21 cellular contexts compared by ENCODE assay signal in the genomic region with DNA sequence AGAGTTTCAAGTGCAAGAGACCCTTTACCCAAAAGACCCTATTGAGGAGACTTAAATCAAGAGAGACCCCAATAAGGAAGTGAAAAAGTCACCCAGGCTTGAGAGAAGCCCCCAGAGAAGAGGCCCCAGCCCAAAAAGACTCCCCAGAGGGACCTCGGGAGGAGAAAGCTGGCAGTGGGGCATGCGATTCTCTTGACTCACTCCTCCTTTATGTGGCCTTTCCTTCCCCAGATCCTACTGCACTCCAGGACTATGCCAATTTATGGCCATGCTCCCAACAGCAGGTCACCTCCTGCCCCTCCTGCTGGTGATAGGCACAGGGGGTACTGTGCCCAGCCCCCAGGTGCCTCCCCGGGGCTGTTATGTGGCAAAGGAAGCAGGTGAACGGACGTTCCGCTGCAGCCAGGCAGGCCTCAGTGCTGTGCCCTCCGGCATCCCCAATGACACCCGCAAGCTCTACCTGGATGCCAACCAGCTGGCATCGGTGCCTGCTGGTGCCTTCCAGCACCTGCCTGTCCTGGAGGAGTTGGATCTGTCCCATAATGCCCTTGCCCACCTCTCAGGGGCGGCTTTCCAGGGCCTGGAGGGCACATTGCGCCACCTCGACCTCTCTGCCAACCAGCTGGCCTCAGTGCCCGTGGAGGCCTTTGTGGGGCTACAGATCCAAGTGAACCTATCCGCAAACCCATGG. TPM values are rescaled to one million over a fixed set of nuclear protein-coding genes. Genes with fewer than 3 reads are reported as not detected.
"Had no signal": no experiment of that assay in that cellular context is flagged by ENCODE, and none has a peak within 500 bp of the region (broad histone marks: within the 10 kb centered on the region; RNA-seq: fewer than 3 reads in every experiment).

No MANE protein-coding gene starts in this region.

- H3K9me3 ChIP-seq: ascending aorta, esophagus squamous epithelium, tibial artery, uterus had no signal

- H3K4me1 ChIP-seq: ascending aorta, uterus had no signal

- H3K9me3 Mint-ChIP-seq: activated naive CD4-positive, alpha-beta T cell treated with anti-CD3 and anti-CD28 coated beads, Interleukin-2, amount 50 U/mL, for 24 hours; mesothelial cell of epicardium; natural killer cell treated with Interleukin-12 subunit alpha and Interleukin-12 subunit beta and Interleukin-15 and Interleukin-18, amount 100 ng/mL, for 72 hours; T-helper 2 cell treated with Interferon-gamma antibody and Interleukin-4, amounts not matched to agents 5 μg/mL and 100 μg/mL, for 36 hours had no signal

- H3K27ac Mint-ChIP-seq: activated naive CD4-positive, alpha-beta T cell treated with anti-CD3 and anti-CD28 coated beads, Interleukin-2, amount 50 U/mL, for 24 hours; dendritic cell treated with granulocyte-macrophage colony-stimulating factor and Interleukin-4, amounts not matched to agents 40 ng/mL and 50 ng/mL, for 4 days; mesothelial cell of epicardium; natural killer cell treated with Interleukin-12 subunit alpha and Interleukin-12 subunit beta and Interleukin-15 and Interleukin-18, amount 100 ng/mL, for 72 hours; T-helper 2 cell treated with Interferon-gamma antibody and Interleukin-4, amounts not matched to agents 5 μg/mL and 100 μg/mL, for 36 hours had no signal

- H3K27me3 ChIP-seq: ascending aorta, uterus had no signal

- H3K27ac ChIP-seq: ascending aorta, esophagus squamous epithelium, tibial artery, uterus had no signal

- H3K4me3 Mint-ChIP-seq: activated naive CD4-positive, alpha-beta T cell treated with anti-CD3 and anti-CD28 coated beads, Interleukin-2, amount 50 U/mL, for 24 hours; dendritic cell treated with granulocyte-macrophage colony-stimulating factor and Interleukin-4, amounts not matched to agents 40 ng/mL and 50 ng/mL, for 4 days; mesothelial cell of epicardium; natural killer cell treated with Interleukin-12 subunit alpha and Interleukin-12 subunit beta and Interleukin-15 and Interleukin-18, amount 100 ng/mL, for 72 hours; T-helper 2 cell treated with Interferon-gamma antibody and Interleukin-4, amounts not matched to agents 5 μg/mL and 100 μg/mL, for 36 hours had no signal

- H3K36me3 ChIP-seq: ascending aorta, esophagus squamous epithelium, tibial artery, uterus had no signal

- H3K27me3 Mint-ChIP-seq: activated naive CD4-positive, alpha-beta T cell treated with anti-CD3 and anti-CD28 coated beads, Interleukin-2, amount 50 U/mL, for 24 hours had no signal

- H3K4me3 ChIP-seq: ascending aorta, esophagus squamous epithelium, tibial artery, uterus had no signal

- DNase-seq: activated CD4-positive, alpha-beta T cell treated with anti-CD3 and anti-CD28 coated beads, Interleukin-2, amount 50 U/mL, for 4 hours; activated gamma-delta T cell; effector CD8-positive, alpha-beta T cell; esophagus squamous epithelium; nucleus accumbens; retina; stimulated activated CD4-positive, alpha-beta T cell treated with anti-CD3 and anti-CD28 coated beads, Interleukin-2, amount 100 ng/mL, for 24 hours; stimulated activated naive CD8-positive, alpha-beta T cell treated with anti-CD3 and anti-CD28 coated beads, Interleukin-15, Interleukin-2, amounts not matched to agents 100 U/mL and 50 U/mL, for 24 hours; tibial artery; uterus had no signal

- H3K36me3 Mint-ChIP-seq: activated naive CD4-positive, alpha-beta T cell treated with anti-CD3 and anti-CD28 coated beads, Interleukin-2, amount 50 U/mL, for 24 hours; mesothelial cell of epicardium; natural killer cell treated with Interleukin-12 subunit alpha and Interleukin-12 subunit beta and Interleukin-15 and Interleukin-18, amount 100 ng/mL, for 72 hours had no signal

RNA-seq across cellular contexts. Expression of gene LRRC3C, which starts 16.3 kb away (rescaled TPM):
- total RNA-seq: activated CD8-positive, alpha-beta memory T cell treated with anti-CD3 and anti-CD28 coated beads for 36 hours; ascending aorta; bronchial epithelial cell; chondrocyte; esophagus squamous epithelium; lung microvascular endothelial cell; mesothelial cell of epicardium; natural killer cell treated with Interleukin-12 subunit alpha and Interleukin-12 subunit beta and Interleukin-15 and Interleukin-18, amount 100 ng/mL, for 72 hours; skeletal muscle tissue had no signal

RNA-seq across cellular contexts. Expression of gene GSDMA, which starts 19.0 kb away (rescaled TPM):
- total RNA-seq: ascending aorta, chondrocyte, lung microvascular endothelial cell, mesothelial cell of epicardium, skeletal muscle tissue had no signal
